8 cellular contexts compared by ENCODE assay signal in genomic region chr12:56128669-56129209, GRCh38. TPM values are rescaled to one million over a fixed set of nuclear protein-coding genes. Genes with fewer than 3 reads are reported as not detected.
DNase-seq lines count a peak whose midpoint lies in the region; ATAC-seq and TF ChIP-seq lines count a peak whose summit lies in the region.

No MANE protein-coding gene starts in this region.

- peaks cover 6% of the 10 kb centered on the region for H3K79me2 ChIP-seq in ACC112 (ENCODE audit: control insufficient read depth, insufficient read depth, low read length, unreplicated experiment)

- peak overlapping the region; percentile 37 for H2AFZ ChIP-seq in ACC112 (ENCODE audit: low read length, unreplicated experiment)

- no peaks in the 10 kb centered on the region for H3K27me3 ChIP-seq in ACC112 (ENCODE audit: insufficient read depth, low read length)

- H3K27ac ChIP-seq in ACC112 (ENCODE audit: low read depth, low read length) = no peak overlapping the region

- TF ChIP-seq CTCF in fibroblast of pulmonary artery (IDR thresholded peaks at IDR 0.05; ENCODE audit: low read length, missing control alignments) = no peak
- no peak for TF ChIP-seq CTCF in omental fat pad (IDR thresholded peaks at IDR 0.05)

- H3K4me1 ChIP-seq in ACC112 (ENCODE audit: control insufficient read depth, insufficient read depth, low read length, unreplicated experiment) = peaks cover 16% of the 10 kb centered on the region

- DNase-seq in UCSD-AML1 (lab: John Stamatoyannopoulos, UW; ENCODE audit: unreplicated experiment) (peak; percentile 55), fibroblast of pulmonary artery (ENCODE audit: low read depth) (peak; percentile 31), omental fat pad (ENCODE audit: low spot score) (no peak), foreskin melanocyte (no peak), NCI-H226 (no peak)

- H3K36me3 ChIP-seq in ACC112 (ENCODE audit: insufficient read depth, low read length) = peaks cover 20% of the 10 kb centered on the region; the same call in 1 of the 2 replicates

- ATAC-seq in GM19395 (IDR thresholded peaks at IDR 0.05; ENCODE audit: unreplicated experiment) = peak; percentile 3
- ATAC-seq in omental fat pad (ENCODE audit: low FRiP score) = peak; percentile 41
- no peak for ATAC-seq in GM21786 (IDR thresholded peaks at IDR 0.05; ENCODE audit: unreplicated experiment)

- H3K4me3 ChIP-seq in ACC112 (ENCODE audit: low read depth, low read length) = peak overlapping the region; percentile 86
- peak overlapping the region; percentile 90 for H3K4me3 ChIP-seq in fibroblast of pulmonary artery (replicated peaks; ENCODE audit: low read depth, low read length)

RNA-seq across cellular contexts. Expression of gene ESYT1, which starts 0.7 kb away (rescaled TPM):
- total RNA-seq in omental fat pad = 100 to 1,000 TPM; 129 to 447 (median 345) TPM

RNA-seq across cellular contexts. Expression of gene ZC3H10, which starts 10.7 kb away (rescaled TPM):
- total RNA-seq in omental fat pad = 1 to 10 TPM; 3.5 to 5.5 (median 4.9) TPM

RNA-seq across cellular contexts. Expression of gene RPL41, which starts 12.3 kb away (rescaled TPM):
- 1,000 to 10,000 TPM; 2,553 to 3,094 (median 2,929) TPM for total RNA-seq in omental fat pad

RNA-seq across cellular contexts. Expression of gene MYL6B, which starts 23.6 kb away (rescaled TPM):
- total RNA-seq in omental fat pad = 10 to 100 TPM; 25.8 to 42.4 (median 31.8) TPM

RNA-seq across cellular contexts. Expression of gene PA2G4, which starts 24.4 kb away (rescaled TPM):
- 100 to 1,000 TPM in 3 of 4 donors, 10 to 100 TPM in 1; 90.2 to 232 (median 119) TPM for total RNA-seq in omental fat pad

Comparison
In these comparisons a context has a peak if more than half of its experiments do, and no peak if none do; other contexts are left out.
1. DNase-seq: peak in UCSD-AML1 (single experiment) and fibroblast of pulmonary artery (single experiment); none in omental fat pad (single experiment), foreskin melanocyte (single experiment) and NCI-H226 (single experiment).